In genomic region chr1:3386603-3387002, GRCh38 we compare ENCODE assay signal across 26 cellular contexts.
A peak's percentile ranks its signal among the peaks of the same experiment; 100 is the strongest.
DNase-seq lines count a peak whose midpoint lies in the region; ATAC-seq and TF ChIP-seq lines count a peak whose summit lies in the region.
"Had no signal": no experiment of that assay in that cellular context is flagged by ENCODE, and none has a peak within 500 bp of the region (broad histone marks: within the 10 kb centered on the region; RNA-seq: fewer than 3 reads in every experiment).

No MANE protein-coding gene starts in this region.

- no peak for DNase-seq in left lung
- DNase-seq: 8988T; ACHN; AML-193; BE2C; C1 segment of cervical spinal cord; Caco-2; Calu3; CD4-positive, alpha-beta memory T cell; CD4-positive, alpha-beta T cell; CD4-positive, CD25-positive, alpha-beta regulatory T cell; CD8-positive, alpha-beta memory T cell; CD8-positive, alpha-beta T cell; COR-L47; DMS 273 treated with DMSO at 0.1 percent for 48 hours; DMS153; DMS53; DMS79; DMS79 treated with DMSO at 0.1 percent for 48 hours; DND-41; EL had no signal

- H3K27ac ChIP-seq in BLaER1 = no peak overlapping the region
- no peak overlapping the region for H3K27ac ChIP-seq in left lung
- H3K27ac ChIP-seq: 22Rv1; A549; BLaER1 treated with 17β-estradiol and CSF1 and Interleukin-3, amounts not matched to agents 10 nM and 100 nM; C4-2B had no signal

- H3K4me1 ChIP-seq in BLaER1 (peaks cover 54% of the 10 kb centered on the region), left lung (no peaks in the 10 kb centered on the region)
- H3K4me1 ChIP-seq: A549, BE2C, Caco-2 had no signal

- H3K27me3 ChIP-seq in BLaER1 (peaks cover 85% of the 10 kb centered on the region), left lung (peaks cover 4 to 71% of the 10 kb centered on the region in 2 donors)

- intact Hi-C loops in left lung (cut with DNase I) = no loop called here

- peak overlapping the region; percentile 50 for H3K4me2 ChIP-seq in BLaER1
- H3K4me2 ChIP-seq: A549 had no signal

- H4K20me1 ChIP-seq in BLaER1 = peaks cover 98% of the 10 kb centered on the region

- H3K36me3 ChIP-seq in BLaER1 (no peaks in the 10 kb centered on the region), left lung (no peaks in the 10 kb centered on the region)
- H3K36me3 ChIP-seq: BE2C; BLaER1 treated with 17β-estradiol and CSF1 and Interleukin-3, amounts not matched to agents 10 nM and 100 nM had no signal

- no peak for TF ChIP-seq CTCF in left lung (IDR thresholded peaks at IDR 0.05)

- no peaks in the 10 kb centered on the region for H3K9me3 ChIP-seq in BLaER1
- H3K9me3 ChIP-seq in left lung = no peaks in the 10 kb centered on the region
- H3K9me3 ChIP-seq: A549; BE2C; BLaER1 treated with 17β-estradiol and CSF1 and Interleukin-3, amounts not matched to agents 10 nM and 100 nM; Caco-2 had no signal

- H3K4me3 ChIP-seq in BLaER1 (no peak overlapping the region), left lung (no peak overlapping the region)
- H3K4me3 ChIP-seq: A549; BLaER1 treated with 17β-estradiol and CSF1 and Interleukin-3, amounts not matched to agents 10 nM and 100 nM had no signal

- no peak overlapping the region for H3K9ac ChIP-seq in BLaER1
- H3K9ac ChIP-seq: BLaER1 treated with 17β-estradiol and CSF1 and Interleukin-3, amounts not matched to agents 10 nM and 100 nM had no signal

- no peak for ATAC-seq in left lung
- ATAC-seq: A549; CD8-positive, alpha-beta T cell had no signal
